ENCODE assay signal across 20 cellular contexts in the genomic region with DNA sequence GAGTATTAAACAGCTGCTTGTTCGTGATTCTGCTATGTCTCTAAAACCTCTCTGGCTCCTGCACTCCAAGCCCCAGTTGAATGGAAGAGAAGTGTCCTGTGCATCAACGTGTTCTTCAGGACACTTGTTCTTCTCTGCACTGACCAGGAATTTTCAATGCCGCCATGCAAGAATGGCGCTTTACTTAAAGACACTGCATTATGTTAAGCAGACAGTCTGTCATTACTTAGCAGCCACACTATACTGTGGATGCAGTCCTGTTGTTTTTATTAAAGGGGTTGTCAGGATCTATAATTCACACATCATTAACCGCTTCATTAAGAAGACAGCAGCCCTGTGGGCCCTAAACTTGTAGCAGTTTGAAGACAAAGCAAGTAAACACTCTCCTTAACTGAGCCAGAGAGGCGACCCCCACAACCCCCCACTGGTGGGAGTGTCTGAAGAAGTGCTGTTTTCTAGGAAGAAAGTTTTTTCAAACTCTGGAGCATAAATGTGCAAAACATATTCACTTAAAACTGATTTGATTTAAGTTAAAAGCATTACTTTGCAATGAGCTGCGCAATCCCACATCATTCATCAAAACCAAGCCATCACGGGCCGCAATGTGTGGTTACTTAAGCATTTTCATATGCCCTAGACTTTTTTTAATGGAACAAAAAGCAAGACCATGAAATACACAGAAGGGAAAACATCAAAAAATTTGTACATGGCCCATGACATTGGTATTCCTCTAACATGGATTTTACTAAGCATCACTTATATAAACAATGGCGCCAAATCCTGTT.
DNase-seq lines count a peak whose midpoint lies in the region; ATAC-seq and TF ChIP-seq lines count a peak whose summit lies in the region.
"Had no signal": no experiment of that assay in that cellular context is flagged by ENCODE, and none has a peak within 500 bp of the region (broad histone marks: within the 10 kb centered on the region; RNA-seq: fewer than 3 reads in every experiment).

No MANE protein-coding gene starts in this region.

- no peak overlapping the region for H3K9ac ChIP-seq in fibroblast of lung (ENCODE audit: insufficient read depth, low read length)
- no peak overlapping the region for H3K9ac ChIP-seq in neural progenitor cell
- H3K9ac ChIP-seq in Karpas-422 (ENCODE audit: low read length) = no peak overlapping the region
- H3K9ac ChIP-seq: KMS-11 had no signal

- no peaks in the 10 kb centered on the region for H3K27me3 Mint-ChIP-seq in Calu3 (ENCODE audit: unreplicated experiment)
- peaks cover 9% of the 10 kb centered on the region for H3K27me3 Mint-ChIP-seq in neural progenitor cell (ENCODE audit: insufficient read depth, low read depth)

- H3K27me3 ChIP-seq in Panc1 (ENCODE audit: control insufficient read depth, insufficient read depth, low read length) (no peaks in the 10 kb centered on the region), fibroblast of lung (ENCODE audit: control insufficient read depth, insufficient read depth, low read length) (no peaks in the 10 kb centered on the region), neural progenitor cell (no peaks in the 10 kb centered on the region), esophagus squamous epithelium (no peaks in the 10 kb centered on the region), Karpas-422 (ENCODE audit: low read length) (no peaks in the 10 kb centered on the region)
- H3K27me3 ChIP-seq: upper lobe of left lung had no signal

- no peak overlapping the region for H3K4me2 ChIP-seq in fibroblast of lung (ENCODE audit: extremely low read depth, insufficient read depth, low read length)
- peak overlapping the region; percentile 57 for H3K4me2 ChIP-seq in neural progenitor cell
- no peak overlapping the region for H3K4me2 ChIP-seq in Karpas-422 (ENCODE audit: low read depth, low read length, poor library complexity, severe bottlenecking)

- H2AFZ ChIP-seq in fibroblast of lung (ENCODE audit: low read length) = no peak overlapping the region
- no peak overlapping the region for H2AFZ ChIP-seq in neural progenitor cell (replicated peaks)
- H2AFZ ChIP-seq in Karpas-422 (ENCODE audit: low read length) = no peak overlapping the region

- H3K27ac Mint-ChIP-seq in Calu3 (ENCODE audit: unreplicated experiment) (peak overlapping the region; percentile 72), neural progenitor cell (peak overlapping the region; percentile 98)

- H3K9me3 ChIP-seq in Panc1 (ENCODE audit: control insufficient read depth, insufficient read depth, low read depth, low read length) (no peaks in the 10 kb centered on the region), fibroblast of lung (ENCODE audit: control insufficient read depth, insufficient read depth, low read depth, low read length) (no peaks in the 10 kb centered on the region), neural progenitor cell (ENCODE audit: low read depth) (peaks cover 8% of the 10 kb centered on the region), esophagus squamous epithelium (no peaks in the 10 kb centered on the region), Karpas-422 (ENCODE audit: low read length) (no peaks in the 10 kb centered on the region)
- H3K9me3 ChIP-seq: upper lobe of left lung had no signal

- peaks cover 38% of the 10 kb centered on the region for H3F3A ChIP-seq in neural progenitor cell (ENCODE audit: low read depth)

- peak; percentile 43 for ATAC-seq in Panc1
- no peak for ATAC-seq in GM18502 (IDR thresholded peaks at IDR 0.05; ENCODE audit: poor library complexity, unreplicated experiment)
- ATAC-seq in GM21825 (IDR thresholded peaks at IDR 0.05; ENCODE audit: unreplicated experiment) = no peak
- ATAC-seq: HCT116 had no signal

- CTCF ChIA-PET in Calu3 (lab: Charles Lee) (no interaction called here), Panc1 (lab: Charles Lee) (no interaction called here)

- H3K79me2 ChIP-seq in fibroblast of lung (ENCODE audit: control insufficient read depth, insufficient read depth, low read length) (no peaks in the 10 kb centered on the region), neural progenitor cell (ENCODE audit: low read depth) (no peaks in the 10 kb centered on the region), Karpas-422 (ENCODE audit: low read length) (no peaks in the 10 kb centered on the region)

- H3K9me2 ChIP-seq in Karpas-422 (replicated peaks; ENCODE audit: insufficient read depth, low read length) = no peaks in the 10 kb centered on the region

- intact Hi-C loops in Calu3 (cut with micrococcal nuclease; ENCODE audit: unreplicated experiment) (loop anchor here (2.0 to 5.0 kb wide), 2 partner anchors 80 to 161 kb away; no protein-coding TSS in a partner anchor), Panc1 (cut with micrococcal nuclease; ENCODE audit: unreplicated experiment) (no loop called here), esophagus squamous epithelium (cut with DNase I) (no loop called here)

- H3K27ac ChIP-seq in Panc1 (ENCODE audit: low read length) = peak overlapping the region; percentile 75
- H3K27ac ChIP-seq in fibroblast of lung (ENCODE audit: insufficient read depth, low read length) = no peak overlapping the region
- peak overlapping the region; percentile 95 for H3K27ac ChIP-seq in neural progenitor cell
- no peak overlapping the region for H3K27ac ChIP-seq in esophagus squamous epithelium
- H3K27ac ChIP-seq in Karpas-422 (ENCODE audit: low read length) = no peak overlapping the region
- H3K27ac ChIP-seq: HL-60, KMS-11 had no signal

- H3K36me3 Mint-ChIP-seq in Calu3 (ENCODE audit: insufficient read depth, unreplicated experiment) (peaks cover 5% of the 10 kb centered on the region), neural progenitor cell (peaks cover 9% of the 10 kb centered on the region)
- H3K36me3 Mint-ChIP-seq: activated naive CD8-positive, alpha-beta T cell had no signal

- H4K20me1 ChIP-seq in fibroblast of lung (ENCODE audit: control insufficient read depth, extremely low read depth, insufficient read depth, low read length) (no peaks in the 10 kb centered on the region), neural progenitor cell (ENCODE audit: low read depth) (no peaks in the 10 kb centered on the region), Karpas-422 (ENCODE audit: insufficient read depth, low read depth, low read length) (no peaks in the 10 kb centered on the region)

- no peak overlapping the region for H3K4me3 ChIP-seq in Panc1 (ENCODE audit: low read depth in 2 of 2, low read length in 2 of 2)
- H3K4me3 ChIP-seq in fibroblast of lung (replicated peaks in 1 of 4; ENCODE audit: control extremely low read depth in 1 of 4, insufficient read depth in 1 of 4, low read depth in 3 of 4, low read length in 4 of 4) = no peak overlapping the region
- peak overlapping the region; percentile 7 for H3K4me3 ChIP-seq in neural progenitor cell
- no peak overlapping the region for H3K4me3 ChIP-seq in esophagus squamous epithelium
- H3K4me3 ChIP-seq in Karpas-422 (ENCODE audit: low read length) = no peak overlapping the region
- H3K4me3 ChIP-seq: upper lobe of left lung had no signal

- peaks cover 45% of the 10 kb centered on the region for H3K4me1 Mint-ChIP-seq in Calu3 (ENCODE audit: low read depth, unreplicated experiment)
- peaks cover 64% of the 10 kb centered on the region for H3K4me1 Mint-ChIP-seq in neural progenitor cell

- H3K4me1 ChIP-seq in Panc1 (ENCODE audit: control insufficient read depth, insufficient read depth, low read length) (peaks cover 24% of the 10 kb centered on the region), fibroblast of lung (ENCODE audit: control insufficient read depth, extremely low read depth, insufficient read depth, low read length) (peaks cover 2% of the 10 kb centered on the region), neural progenitor cell (peaks cover 52% of the 10 kb centered on the region), esophagus squamous epithelium (peaks cover 0 to 12% (median 0%) of the 10 kb centered on the region in 3 donors), Karpas-422 (ENCODE audit: low read length) (peaks cover 40% of the 10 kb centered on the region)

- in situ Hi-C loops in Panc1 (cut with HindIII; ENCODE audit: low pct_unique_long_range_greater_than_20kb, low sequenced_read_pairs) = no loop called here

- TF ChIP-seq CTCF in Calu3 (IDR thresholded peaks at IDR 0.05; ENCODE audit: unreplicated experiment) (no peak), Panc1 (IDR thresholded peaks at IDR 0.05) (no peak), fibroblast of lung (conservative IDR thresholded peaks at IDR 0.05 in 1 of 2, IDR thresholded peaks at IDR 0.05 in 1 of 2; ENCODE audit: low read depth in 1 of 2, low read length in 2 of 2) (no peak), neural progenitor cell (IDR thresholded peaks at IDR 0.05) (no peak), esophagus squamous epithelium (IDR thresholded peaks at IDR 0.05) (no peak)

- BruUV-seq in Calu3 (replicated peaks; lab: Mats Ljungman, UMichigan) (no TSS peak), Panc1 (replicated peaks; lab: Mats Ljungman, UMichigan) (no TSS peak)

- TF ChIP-seq POLR2A in esophagus squamous epithelium (IDR thresholded peaks at IDR 0.05) = no peak

- 82 to 84% methylated on average over 10 of the region's 10 CpGs for WGBS in esophagus squamous epithelium, 2 donors

- H3K4me3 Mint-ChIP-seq in Calu3 (ENCODE audit: low read depth, unreplicated experiment) (no peak overlapping the region), neural progenitor cell (peak overlapping the region; percentile 65)
- H3K4me3 Mint-ChIP-seq: activated naive CD8-positive, alpha-beta T cell had no signal

- DNase-seq in Calu3 (no peak), Panc1 (ENCODE audit: low read depth, low spot score) (no peak), fibroblast of lung (ENCODE audit: low read depth in 2 of 2) (peak; percentile 28 to 82), neural progenitor cell (ENCODE audit: low spot score) (peak; percentile 80), esophagus squamous epithelium (lab: John Stamatoyannopoulos, UW) (no peak), Karpas-422 (no peak)
- DNase-seq: activated CD4-positive, alpha-beta T cell treated with anti-CD3 and anti-CD28 coated beads, Interleukin-2, amount 50 U/mL, for 4 hours; activated T-cell treated with anti-CD3 and anti-CD28 coated beads, Interleukin-2, amount 50 U/mL, for 1 hour; effector CD4-positive, alpha-beta T cell; midbrain; NCI-H1092; Right ventricle myocardium superior; stimulated activated naive CD4-positive, alpha-beta T cell; upper lobe of left lung had no signal

- H3K9me3 Mint-ChIP-seq in Calu3 (ENCODE audit: low read depth, unreplicated experiment) (no peaks in the 10 kb centered on the region), neural progenitor cell (peaks cover 25% of the 10 kb centered on the region)

- POLR2A ChIA-PET in Panc1 (lab: Charles Lee) = interaction anchor here (0.6 kb wide), 1 partner anchor 1823 kb away, joined by 6 read pairs; no protein-coding TSS in a partner anchor

- H3K36me3 ChIP-seq in Panc1 (ENCODE audit: control insufficient read depth, insufficient read depth, low read length) (no peaks in the 10 kb centered on the region), fibroblast of lung (ENCODE audit: control insufficient read depth, insufficient read depth, low read length) (no peaks in the 10 kb centered on the region), neural progenitor cell (no peaks in the 10 kb centered on the region), esophagus squamous epithelium (no peaks in the 10 kb centered on the region), Karpas-422 (ENCODE audit: insufficient read depth, low read length) (no peaks in the 10 kb centered on the region)
- H3K36me3 ChIP-seq: upper lobe of left lung had no signal

Comparison
In these comparisons a context has a peak if more than half of its experiments do, and no peak if none do; other contexts are left out.
1. DNase-seq: peak in fibroblast of lung (2 of 2) and neural progenitor cell (single experiment); none in Calu3 (single experiment), Panc1 (single experiment), esophagus squamous epithelium (single experiment) and Karpas-422 (single experiment).
2. H3K27ac ChIP-seq: peak in Panc1 (single experiment) and neural progenitor cell (single experiment); none in fibroblast of lung (single experiment), esophagus squamous epithelium (0 of 4) and Karpas-422 (single experiment).